In the genomic region with DNA sequence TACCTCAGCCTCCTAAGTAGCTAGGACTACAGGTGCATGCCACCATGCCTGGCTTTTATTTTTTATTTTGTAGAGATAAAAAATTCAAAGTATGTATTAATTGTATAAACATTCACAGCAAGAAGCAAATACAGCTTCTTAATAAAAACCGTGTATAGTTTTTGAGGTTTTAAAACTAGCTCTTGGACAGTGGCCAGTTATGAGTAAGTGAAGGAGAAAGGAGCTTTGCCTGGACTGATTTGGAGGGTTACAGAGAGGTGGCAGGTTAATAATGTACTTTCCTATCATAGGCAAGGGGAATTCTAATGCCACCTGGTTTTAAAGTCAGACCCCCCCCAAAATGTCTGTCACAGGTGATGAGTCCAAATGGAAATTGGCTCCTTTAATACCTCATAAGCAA, we compare ENCODE assay signal across 18 cellular contexts. TPM values are rescaled to one million over a fixed set of nuclear protein-coding genes. Genes with fewer than 3 reads are reported as not detected.
DNase-seq lines count a peak whose midpoint lies in the region; ATAC-seq and TF ChIP-seq lines count a peak whose summit lies in the region.
"Had no signal": no experiment of that assay in that cellular context is flagged by ENCODE, and none has a peak within 500 bp of the region (broad histone marks: within the 10 kb centered on the region; RNA-seq: fewer than 3 reads in every experiment).

No MANE protein-coding gene starts in this region.

- H3K9me3 ChIP-seq in breast epithelium, result no peaks in the 10 kb centered on the region
- no peaks in the 10 kb centered on the region; the same call in 1 of the 2 replicates for H3K9me3 ChIP-seq in SU-DHL-6 (ENCODE audit: insufficient read depth, low read length)

- peaks cover 65% of the 10 kb centered on the region for H3K79me2 ChIP-seq in SU-DHL-6 (ENCODE audit: insufficient read depth, low read length)

- no peaks in the 10 kb centered on the region for H3K36me3 ChIP-seq in breast epithelium
- peaks cover 29% of the 10 kb centered on the region for H3K36me3 ChIP-seq in SU-DHL-6 (ENCODE audit: low read length)

- DNase-seq in MCF 10A (ENCODE audit: unreplicated experiment) (peak; percentile 60), breast epithelium (ENCODE audit: low spot score in 2 of 2) (no peak), fibroblast of pulmonary artery (ENCODE audit: low read depth) (peak; percentile 30), NCI-H446 treated with DMSO at 0.1 percent for 48 hours (lab: John Stamatoyannopoulos, UW) (no peak), superior temporal gyrus (ENCODE audit: extremely low spot score) (no peak)
- DNase-seq: aorta; CD4-positive, CD25-positive, alpha-beta regulatory T cell; heart right ventricle; NCI-H1048; NCI-H2081; NCI-H526; stimulated activated naive B cell treated with anti-CD40 and anti-IgM and Interleukin-4, amounts not matched to agents 10 μg/mL and 1 μg/mL and 100 μg/mL, for 72 hours; trophoblast cell had no signal

- H3K4me3 ChIP-seq in breast epithelium (no peak overlapping the region), SU-DHL-6 (ENCODE audit: insufficient read depth, low read length, poor library complexity, severe bottlenecking) (no peak overlapping the region), fibroblast of pulmonary artery (replicated peaks; ENCODE audit: low read depth, low read length) (no peak overlapping the region)
- H3K4me3 ChIP-seq: heart right ventricle had no signal

- no peak for TF ChIP-seq CTCF in MCF 10A (IDR thresholded peaks at IDR 0.05; ENCODE audit: unreplicated experiment)
- TF ChIP-seq CTCF in breast epithelium (IDR thresholded peaks at IDR 0.05), result no peak
- no peak for TF ChIP-seq CTCF in SU-DHL-6 (IDR thresholded peaks at IDR 0.05; ENCODE audit: insufficient read depth, low read length, poor library complexity, severe bottlenecking)
- TF ChIP-seq CTCF in fibroblast of pulmonary artery (IDR thresholded peaks at IDR 0.05; ENCODE audit: low read length, missing control alignments), result no peak

- peaks cover 0 to 4% of the 10 kb centered on the region in 2 donors for H3K4me1 ChIP-seq in breast epithelium

- peaks cover 5% of the 10 kb centered on the region for H3K36me3 Mint-ChIP-seq in MCF 10A (ENCODE audit: insufficient read depth, unreplicated experiment)

- H4K20me1 ChIP-seq in SU-DHL-6 (ENCODE audit: low read depth, low read length), result no peaks in the 10 kb centered on the region

- H3K27ac ChIP-seq in breast epithelium (no peak overlapping the region), SU-DHL-6 (ENCODE audit: low read depth, low read length) (no peak overlapping the region)
- H3K27ac ChIP-seq: epithelial cell of prostate, heart right ventricle had no signal

- H3K27ac Mint-ChIP-seq in MCF 10A (ENCODE audit: low read depth, unreplicated experiment), result no peak overlapping the region
- H3K27ac Mint-ChIP-seq: stimulated activated naive B cell treated with anti-CD40 and anti-IgM and Interleukin-4, amounts not matched to agents 10 μg/mL and 1 μg/mL and 100 μg/mL, for 72 hours had no signal

- H3K4me2 ChIP-seq in SU-DHL-6 (ENCODE audit: low read depth, low read length, poor library complexity, severe bottlenecking), result peak overlapping the region; percentile 39

- intact Hi-C loops in MCF 10A (cut with micrococcal nuclease), result no loop called here
- intact Hi-C loops in breast epithelium (cut with DNase I; ENCODE audit: low total_unique reads), result no loop called here

- H3K4me1 Mint-ChIP-seq in MCF 10A (ENCODE audit: insufficient read depth, unreplicated experiment), result peaks cover 34% of the 10 kb centered on the region
- H3K4me1 Mint-ChIP-seq: neural crest cell had no signal

- H2AFZ ChIP-seq in SU-DHL-6 (ENCODE audit: low read depth, low read length, severe bottlenecking), result no peak overlapping the region

- peaks cover 45% of the 10 kb centered on the region for H3F3A ChIP-seq in SU-DHL-6 (ENCODE audit: insufficient read depth)

- H3K9me3 Mint-ChIP-seq in MCF 10A (ENCODE audit: unreplicated experiment), result no peaks in the 10 kb centered on the region

- CTCF ChIA-PET in MCF 10A (lab: Yijun Ruan, JAX), result interaction anchor here (1.4 kb wide), 2 partner anchors 8 to 15 kb away, joined by 4 read pairs; no protein-coding TSS in a partner anchor

- H3K9me2 ChIP-seq in SU-DHL-6 (replicated peaks; ENCODE audit: insufficient read depth, low read length), result no peaks in the 10 kb centered on the region

- H3K4me3 Mint-ChIP-seq in MCF 10A (ENCODE audit: unreplicated experiment), result no peak overlapping the region
- H3K4me3 Mint-ChIP-seq: neural crest cell; stimulated activated naive B cell treated with anti-CD40 and anti-IgM and Interleukin-4, amounts not matched to agents 10 μg/mL and 1 μg/mL and 100 μg/mL, for 72 hours had no signal

- BruUV-seq in MCF 10A (replicated peaks; lab: Mats Ljungman, UMichigan), result no TSS peak

- no peak for TF ChIP-seq POLR2A in breast epithelium (IDR thresholded peaks at IDR 0.05)

- POLR2A ChIA-PET in MCF 10A (lab: Yijun Ruan, JAX), result interaction anchor here (0.7 to 7.3 kb wide), 10 partner anchors 6 to 186 kb away, joined by 3 to 56 read pairs (median 8); a partner anchor contains a TSS

- no peak for ATAC-seq in HG02840 (IDR thresholded peaks at IDR 0.05; ENCODE audit: low FRiP score, unreplicated experiment)
- no peak for ATAC-seq in HG02973 (IDR thresholded peaks at IDR 0.05; ENCODE audit: unreplicated experiment)
- ATAC-seq: heart right ventricle; stimulated activated naive B cell treated with anti-CD40 and anti-IgM and Interleukin-4, amounts not matched to agents 10 μg/mL and 1 μg/mL and 100 μg/mL, for 72 hours had no signal

- H3K9ac ChIP-seq in SU-DHL-6 (ENCODE audit: low read length), result no peak overlapping the region

- no peaks in the 10 kb centered on the region for H3K27me3 ChIP-seq in breast epithelium
- no peaks in the 10 kb centered on the region for H3K27me3 ChIP-seq in SU-DHL-6 (ENCODE audit: low read length)
- H3K27me3 ChIP-seq: heart right ventricle had no signal

- no peaks in the 10 kb centered on the region for H3K27me3 Mint-ChIP-seq in MCF 10A (ENCODE audit: insufficient read depth, unreplicated experiment)
- H3K27me3 Mint-ChIP-seq: CD4-positive, CD25-positive, alpha-beta regulatory T cell; stimulated activated naive B cell treated with anti-CD40 and anti-IgM and Interleukin-4, amounts not matched to agents 10 μg/mL and 1 μg/mL and 100 μg/mL, for 72 hours had no signal

RNA-seq across cellular contexts. Expression of a gene that starts 43.4 kb away (rescaled TPM):
- total RNA-seq in MCF 10A (2022) (9.8 and 10.2 TPM in 2 replicates), breast epithelium (10 to 100 TPM; 18.9 to 56.8 (median 30.5) TPM)

Comparison
In these comparisons a context has a peak if more than half of its experiments do, and no peak if none do; other contexts are left out.
1. DNase-seq: peak in MCF 10A (single experiment) and fibroblast of pulmonary artery (single experiment); none in breast epithelium (0 of 2), NCI-H446 treated with DMSO at 0.1 percent for 48 hours (single experiment) and superior temporal gyrus (single experiment).